In the genomic region with DNA sequence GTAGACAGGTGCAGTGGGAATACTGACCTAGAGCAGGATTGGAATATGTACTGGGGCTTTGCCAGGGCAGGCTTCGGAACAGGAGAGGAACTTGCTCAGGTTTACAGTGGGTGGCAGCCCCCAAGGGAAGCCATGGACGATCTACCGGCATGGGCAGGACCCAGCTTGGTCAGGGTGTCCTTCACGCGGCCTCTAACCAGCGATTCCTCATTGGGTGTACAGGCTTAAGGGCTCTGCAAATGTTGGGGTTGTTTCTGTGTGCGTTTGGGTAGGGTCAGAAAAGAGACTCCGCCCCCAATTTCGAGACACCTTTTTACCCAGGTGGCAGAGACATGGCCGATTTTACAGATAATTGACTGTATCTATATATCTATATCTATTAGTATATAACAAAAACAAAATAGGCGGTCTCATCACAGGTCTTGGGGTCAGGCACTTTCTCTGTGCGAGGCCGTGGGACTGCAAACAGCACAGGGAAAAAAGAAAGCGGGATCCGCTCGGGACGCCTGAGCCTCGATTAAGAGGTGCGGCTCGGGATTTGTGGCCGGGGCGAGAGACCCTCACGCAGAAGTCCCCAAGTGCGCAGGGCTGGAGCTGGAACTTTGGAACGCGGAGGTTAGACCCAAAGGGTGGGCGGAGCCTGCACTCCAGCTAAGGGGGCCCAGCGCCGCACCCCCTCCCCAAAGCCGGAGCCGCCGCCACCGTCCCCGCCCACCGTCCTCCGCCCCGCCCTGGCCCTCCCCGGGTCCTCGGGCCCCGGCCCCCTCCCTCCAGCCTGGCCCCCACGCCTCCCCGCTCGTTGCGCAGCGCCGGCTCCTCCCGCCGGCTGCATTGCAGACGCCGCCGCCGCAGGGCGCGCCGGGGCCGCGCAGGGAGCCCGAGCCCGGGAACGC, we compare ENCODE assay signal across 8 cellular contexts.
A peak's percentile ranks its signal among the peaks of the same experiment; 100 is the strongest.
DNase-seq lines count a peak whose midpoint lies in the region; ATAC-seq and TF ChIP-seq lines count a peak whose summit lies in the region.

No MANE protein-coding gene starts in this region.

- H3K4me1 Mint-ChIP-seq in chondrocyte (ENCODE audit: low read depth) (peaks cover 8% of the 10 kb centered on the region), neural crest cell (peaks cover 23% of the 10 kb centered on the region)

- H3K9me3 Mint-ChIP-seq in chondrocyte (ENCODE audit: low read depth) (no peaks in the 10 kb centered on the region), neural crest cell (no peaks in the 10 kb centered on the region)

- TF ChIP-seq CTCF in chondrocyte (IDR thresholded peaks at IDR 0.05): no peak
- TF ChIP-seq CTCF in neural crest cell (conservative IDR thresholded peaks at IDR 0.05): no peak

- peaks cover 1% of the 10 kb centered on the region for H3K36me3 Mint-ChIP-seq in chondrocyte (ENCODE audit: low read depth)
- H3K36me3 Mint-ChIP-seq in neural crest cell (ENCODE audit: low read depth): peaks cover 4% of the 10 kb centered on the region

- no peaks in the 10 kb centered on the region for H3K9me3 ChIP-seq in ES-I3 (ENCODE audit: control insufficient read depth, insufficient read depth, low read length)

- H3K27ac Mint-ChIP-seq in chondrocyte (ENCODE audit: unreplicated experiment) (no peak overlapping the region), neural crest cell (ENCODE audit: unreplicated experiment) (no peak overlapping the region)

- H3K4me3 Mint-ChIP-seq in chondrocyte (ENCODE audit: unreplicated experiment): peak overlapping the region; percentile 61
- H3K4me3 Mint-ChIP-seq in neural crest cell: peak overlapping the region; percentile 78

- peak overlapping the region; percentile 53; the same call in 1 of the 2 replicates for H3K9ac ChIP-seq in ES-I3 (ENCODE audit: low read depth, low read length)

- H3K27me3 Mint-ChIP-seq in chondrocyte (ENCODE audit: low read depth): peaks cover 3% of the 10 kb centered on the region
- H3K27me3 Mint-ChIP-seq in neural crest cell (ENCODE audit: low read depth): peaks cover 63% of the 10 kb centered on the region

- no peak for ATAC-seq in HG02973 (IDR thresholded peaks at IDR 0.05; ENCODE audit: unreplicated experiment)

- no peaks in the 10 kb centered on the region for H3K36me3 ChIP-seq in ES-I3 (ENCODE audit: insufficient read depth, low read length)

- peak; percentile 84 for DNase-seq in NCI-H345 (lab: John Stamatoyannopoulos, UW)
- DNase-seq in chondrocyte (ENCODE audit: low spot score): no peak
- DNase-seq in neural crest cell (ENCODE audit: low read depth, low spot score): no peak
- DNase-seq in GDM1 (lab: John Stamatoyannopoulos, UW): no peak
- no peak for DNase-seq in NCI-H1694 (lab: John Stamatoyannopoulos, UW)
- DNase-seq in NCI-H774 (lab: John Stamatoyannopoulos, UW): no peak

- peaks cover 6% of the 10 kb centered on the region; the same call in 1 of the 2 replicates for H3K4me1 ChIP-seq in ES-I3 (ENCODE audit: insufficient read depth, low read length)
